Comparison of ENCODE assay signal across 8 cellular contexts in genomic region chr2:224039770-224040088, GRCh38. TPM values are rescaled to one million over a fixed set of nuclear protein-coding genes. Genes with fewer than 3 reads are reported as not detected.
DNase-seq lines count a peak whose midpoint lies in the region; ATAC-seq and TF ChIP-seq lines count a peak whose summit lies in the region.

No MANE protein-coding gene starts in this region.

- H3K9me3 ChIP-seq in tibial artery: no peaks in the 10 kb centered on the region

- peak overlapping the region; percentile 74 for H3K4me3 Mint-ChIP-seq in activated naive CD8-positive, alpha-beta T cell treated with anti-CD3 and anti-CD28 coated beads for 36 hours

- H3K27ac ChIP-seq in tibial artery: no peak overlapping the region

- intact Hi-C loops in tibial artery (cut with DNase I; ENCODE audit: low total_unique reads): no loop called here

- TF ChIP-seq CTCF in tibial artery (IDR thresholded peaks at IDR 0.05): no peak

- no peak for DNase-seq in activated naive CD8-positive, alpha-beta T cell treated with anti-CD3 and anti-CD28 coated beads for 36 hours
- peak; percentile 68 for DNase-seq in inferior parietal cortex (ENCODE audit: extremely low spot score)
- no peak for DNase-seq in tibial artery
- DNase-seq in cerebellar nuclear complex (lab: John Stamatoyannopoulos, UW): no peak
- DNase-seq in NCI-H69 (lab: John Stamatoyannopoulos, UW): no peak
- DNase-seq in activated CD8-positive, alpha-beta memory T cell treated with anti-CD3 and anti-CD28 coated beads, Interleukin-2, amount 50 U/mL, for 48 hours: no peak

- H3K9me3 Mint-ChIP-seq in activated naive CD8-positive, alpha-beta T cell treated with anti-CD3 and anti-CD28 coated beads for 36 hours: no peaks in the 10 kb centered on the region

- no peak overlapping the region for H3K27ac Mint-ChIP-seq in activated naive CD8-positive, alpha-beta T cell treated with anti-CD3 and anti-CD28 coated beads for 36 hours

- peak; percentile 15 for ATAC-seq in GM19351 (IDR thresholded peaks at IDR 0.05; ENCODE audit: unreplicated experiment)
- ATAC-seq in HG03095 (IDR thresholded peaks at IDR 0.05; ENCODE audit: unreplicated experiment): peak; percentile 10

- H3K36me3 ChIP-seq in tibial artery: no peaks in the 10 kb centered on the region

- peak overlapping the region; percentile 54 to 66 for H3K4me3 ChIP-seq in tibial artery

- H3K27me3 Mint-ChIP-seq in activated naive CD8-positive, alpha-beta T cell treated with anti-CD3 and anti-CD28 coated beads for 36 hours: peaks cover 46% of the 10 kb centered on the region

- H3K4me1 Mint-ChIP-seq in activated naive CD8-positive, alpha-beta T cell treated with anti-CD3 and anti-CD28 coated beads for 36 hours: peaks cover 21% of the 10 kb centered on the region

- H3K36me3 Mint-ChIP-seq in activated naive CD8-positive, alpha-beta T cell treated with anti-CD3 and anti-CD28 coated beads for 36 hours: peaks cover 2% of the 10 kb centered on the region

- peaks cover 0 to 42% of the 10 kb centered on the region in 2 donors for H3K27me3 ChIP-seq in tibial artery

- peaks cover 0 to 24% (median 12%) of the 10 kb centered on the region in 4 donors for H3K4me1 ChIP-seq in tibial artery

RNA-seq across cellular contexts. Expression of gene SERPINE2, which starts 0.6 kb away (rescaled TPM):
- total RNA-seq in activated naive CD8-positive, alpha-beta T cell treated with anti-CD3 and anti-CD28 coated beads for 36 hours: 10 to 100 TPM; 33.1 to 33.7 TPM
